ENCODE assay signal across 23 cellular contexts in the genomic region with DNA sequence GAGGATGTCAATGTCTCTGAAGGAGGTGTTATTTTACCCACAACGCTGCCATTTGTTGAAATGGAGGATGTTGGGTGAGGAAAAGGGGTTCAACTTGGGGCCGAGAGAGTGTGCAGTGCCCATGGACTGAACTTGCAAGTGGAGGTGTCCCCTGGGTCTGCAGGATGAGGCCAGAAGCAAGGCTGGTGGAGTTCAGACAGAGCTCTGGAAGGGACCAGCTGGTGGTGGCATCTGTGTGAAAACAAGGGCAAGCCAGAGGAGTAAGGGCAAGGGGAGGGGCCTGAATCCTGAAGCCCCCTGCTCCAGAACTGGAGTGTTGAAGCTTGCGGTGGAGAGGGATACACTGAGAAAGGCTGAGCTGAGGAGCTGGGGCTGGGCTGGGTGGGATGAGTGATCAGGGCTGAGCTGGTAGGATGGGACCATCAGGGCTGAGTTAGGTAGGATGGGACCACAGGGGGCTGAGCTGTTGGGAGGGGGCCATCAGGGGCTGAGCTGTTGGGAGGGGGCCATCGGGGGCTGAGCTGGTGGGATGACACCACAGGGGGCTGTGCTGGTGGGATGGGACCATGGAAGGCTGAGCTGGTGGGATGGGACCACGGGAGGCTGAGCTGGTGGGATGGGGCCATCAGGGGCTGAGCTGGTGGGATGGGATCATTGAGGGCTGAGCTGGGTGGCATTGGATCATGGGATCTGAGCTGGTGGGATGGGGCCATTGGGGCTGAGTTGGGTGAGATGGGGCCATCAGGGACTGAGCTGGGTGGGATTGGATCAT. TPM values are rescaled to one million over a fixed set of nuclear protein-coding genes. Genes with fewer than 3 reads are reported as not detected.
DNase-seq lines count a peak whose midpoint lies in the region; ATAC-seq and TF ChIP-seq lines count a peak whose summit lies in the region.
"Had no signal": no experiment of that assay in that cellular context is flagged by ENCODE, and none has a peak within 500 bp of the region (broad histone marks: within the 10 kb centered on the region; RNA-seq: fewer than 3 reads in every experiment).

No MANE protein-coding gene starts in this region.

- H3K27me3 ChIP-seq in BLaER1: peaks cover under 1% of the 10 kb centered on the region; the same call in 1 of the 2 replicates
- H3K27me3 ChIP-seq in tibial nerve: no peaks in the 10 kb centered on the region
- H3K27me3 ChIP-seq in left ventricle myocardium inferior (ENCODE audit: low read depth): peaks cover 33% of the 10 kb centered on the region
- H3K27me3 ChIP-seq: MG63, SJSA1 had no signal

- DNase-seq in islet precursor cell (peak; percentile 37), posterior vena cava (ENCODE audit: low spot score) (peak; percentile 31), tibial nerve (ENCODE audit: low spot score in 2 of 2) (no peak), left ventricle myocardium inferior (no peak)
- DNase-seq: CD4-positive, CD25-positive, alpha-beta regulatory T cell; DMS 273 treated with DMSO at 0.1 percent for 48 hours; DMS79 treated with DMSO at 0.1 percent for 48 hours; MG63; NCI-H1417; NCI-H1694 treated with DMSO at 0.1 percent for 48 hours; NCI-H2081 treated with DMSO at 0.1 percent for 48 hours; NCI-H2171 treated with DMSO at 0.1 percent for 48 hours; NCI-H446; NCI-H526 had no signal

- ATAC-seq in GM19351 (IDR thresholded peaks at IDR 0.05; ENCODE audit: unreplicated experiment) (no peak), HG02642 (IDR thresholded peaks at IDR 0.05; ENCODE audit: poor library complexity, unreplicated experiment) (no peak)
- ATAC-seq: GM23338, HepG2 had no signal

- H3K27ac ChIP-seq in BLaER1 (no peak overlapping the region), HEK293 (ENCODE audit: extremely low read depth, low read depth, low read length) (no peak overlapping the region), tibial nerve (no peak overlapping the region), left ventricle myocardium inferior (replicated peaks) (no peak overlapping the region)
- H3K27ac ChIP-seq: SJSA1 had no signal

- peak overlapping the region; percentile 42; the same call in 1 of the 2 replicates for H3K4me2 ChIP-seq in BLaER1
- H3K4me2 ChIP-seq: GM23338 had no signal

- no peak overlapping the region for H3K9ac ChIP-seq in BLaER1

- H3K4me3 ChIP-seq in BLaER1 (no peak overlapping the region), HEK293 (ENCODE audit: low read depth, low read length) (no peak overlapping the region), tibial nerve (no peak overlapping the region), left ventricle myocardium inferior (no peak overlapping the region)
- H3K4me3 ChIP-seq: GM23338, K562, MG63, SJSA1 had no signal

- CTCF ChIA-PET in HEK293 (lab: Yijun Ruan, JAX): no interaction called here

- intact Hi-C loops in posterior vena cava (cut with DNase I) (no loop called here), left ventricle myocardium inferior (cut with micrococcal nuclease) (no loop called here)

- H3K4me1 ChIP-seq in BLaER1: peaks cover 47% of the 10 kb centered on the region
- no peaks in the 10 kb centered on the region for H3K4me1 ChIP-seq in HEK293 (ENCODE audit: control insufficient read depth, insufficient read depth, low read length)
- H3K4me1 ChIP-seq in tibial nerve: peaks cover 0 to 22% (median 10%) of the 10 kb centered on the region in 4 donors
- peaks cover 3% of the 10 kb centered on the region for H3K4me1 ChIP-seq in left ventricle myocardium inferior

- no peak for TF ChIP-seq CTCF in HEK293 (tag by site-specific recombination; IDR thresholded peaks at IDR 0.05)
- TF ChIP-seq CTCF in tibial nerve (IDR thresholded peaks at IDR 0.05): no peak
- no peak for TF ChIP-seq CTCF in left ventricle myocardium inferior (IDR thresholded peaks at IDR 0.05; ENCODE audit: borderline replicate concordance)

- H3K36me3 ChIP-seq in BLaER1: no peaks in the 10 kb centered on the region
- H3K36me3 ChIP-seq in HEK293 (ENCODE audit: control insufficient read depth in 2 of 2, insufficient read depth in 1 of 2, low read length in 2 of 2): no peaks in the 10 kb centered on the region
- H3K36me3 ChIP-seq in tibial nerve: no peaks in the 10 kb centered on the region
- H3K36me3 ChIP-seq in left ventricle myocardium inferior: no peaks in the 10 kb centered on the region
- H3K36me3 ChIP-seq: MG63, SJSA1 had no signal

- 88 to 91% methylated on average over 5 of the region's 5 CpGs for WGBS in tibial nerve, 2 donors

- no peak for TF ChIP-seq EP300 in tibial nerve (IDR thresholded peaks at IDR 0.05)

- peaks cover 15% of the 10 kb centered on the region; the same call in 1 of the 2 replicates for H4K20me1 ChIP-seq in BLaER1

- no peak for TF ChIP-seq POLR2A in tibial nerve (IDR thresholded peaks at IDR 0.05)

- POLR2A ChIA-PET in HEK293 (lab: Yijun Ruan, JAX): interaction anchor here (1.2 kb wide), 1 partner anchor 15 kb away, joined by 3 read pairs; no protein-coding TSS in a partner anchor

- H3K9me3 ChIP-seq in BLaER1 (peaks cover 16% of the 10 kb centered on the region), HEK293 (ENCODE audit: control insufficient read depth, insufficient read depth, low read depth, low read length) (no peaks in the 10 kb centered on the region), tibial nerve (peaks cover 0 to 13% (median 0%) of the 10 kb centered on the region in 4 donors), left ventricle myocardium inferior (replicated peaks) (peaks cover 6% of the 10 kb centered on the region)
- H3K9me3 ChIP-seq: MG63, SJSA1 had no signal

TF ChIP-seq in HEK293, 187 proteins besides CTCF, POLR2A, EP300 and RAD21:
- peak; percentile 40; the same call in 1 of the 2 replicates for TF ChIP-seq ZFHX2 (tag by site-specific recombination; conservative IDR thresholded peaks at IDR 0.05)
- TF ChIP-seq ZNF549 (tag by site-specific recombination; IDR thresholded peaks at IDR 0.05): no peak
- peak; percentile 26; the same call in 1 of the 2 replicates for TF ChIP-seq EGR2 (tag by site-specific recombination; IDR thresholded peaks at IDR 0.05; ENCODE audit: low read depth)

RNA-seq across cellular contexts. Expression of a gene that starts 13.4 kb away (rescaled TPM):
- total RNA-seq in posterior vena cava: 100 to 1,000 TPM; 351 to 519 TPM
- total RNA-seq in tibial nerve: 100 to 1,000 TPM; 385 to 583 (median 429) TPM
- total RNA-seq in left ventricle myocardium inferior: 831 TPM

RNA-seq across cellular contexts. Expression of a gene that starts 26.7 kb away (rescaled TPM):
- total RNA-seq in posterior vena cava (1 to 10 TPM; 1.4 to 2.4 TPM), tibial nerve (10 to 100 TPM in 2 of 4 donors, 1 to 10 TPM in 2; 5.9 to 54.9 (median 13.8) TPM), left ventricle myocardium inferior (0.58 TPM)
- total RNA-seq: GM23338 had no signal

RNA-seq across cellular contexts. Expression of a gene that starts 57.7 kb away (rescaled TPM):
- total RNA-seq in posterior vena cava (not detected), tibial nerve (1 to 10 TPM in 2 of 4 donors, under 1 TPM in 1, not detected in 1; 0.39 to 4.2 (median 1.0) TPM), left ventricle myocardium inferior (not detected)
- total RNA-seq: CD4-positive, CD25-positive, alpha-beta regulatory T cell; GM23338; K562; OCI-LY7; SJSA1 had no signal

Comparison
In these comparisons a context has a peak if more than half of its experiments do, and no peak if none do; other contexts are left out.
1. DNase-seq: peak in islet precursor cell (single experiment) and posterior vena cava (single experiment); none in tibial nerve (0 of 2) and left ventricle myocardium inferior (single experiment).